ENCODE assay signal across 14 cellular contexts in genomic region chr2:68741238-68741637, GRCh38. TPM values are rescaled to one million over a fixed set of nuclear protein-coding genes. Genes with fewer than 3 reads are reported as not detected.
DNase-seq lines count a peak whose midpoint lies in the region; ATAC-seq, FAIRE-seq and TF ChIP-seq lines count a peak whose summit lies in the region.
"Had no signal": no experiment of that assay in that cellular context is flagged by ENCODE, and none has a peak within 500 bp of the region (broad histone marks: within the 10 kb centered on the region; RNA-seq: fewer than 3 reads in every experiment).

No MANE protein-coding gene starts in this region.

- POLR2A ChIA-PET in activated CD4-positive, alpha-beta memory T cell treated with anti-CD3 and anti-CD28 coated beads, Interleukin-2, amount 10 ng/mL, durations not matched to agents 7 days and 5 days (lab: Charles Lee): interaction anchor here (1.5 to 22.1 kb wide), 8 partner anchors 12 to 275 kb away, joined by 5 to 491 read pairs (median 15); partner anchors contain the start of genes APLF and FBXO48
- POLR2A ChIA-PET in activated CD4-positive, alpha-beta memory T cell treated with anti-CD3 and anti-CD28 coated beads for 36 hours (lab: Charles Lee): interaction anchor here (0.6 to 6.2 kb wide), 14 partner anchors 10 to 902 kb away, joined by 3 to 47 read pairs (median 4); partner anchors contain the start of genes AAK1, APLF and FBXO48
- POLR2A ChIA-PET in naive thymus-derived CD8-positive, alpha-beta T cell (lab: Charles Lee): interaction anchor here (0.5 to 1.7 kb wide), 8 partner anchors 10 to 167 kb away, joined by 3 to 6 read pairs (median 4); no protein-coding TSS in a partner anchor

- no peaks in the 10 kb centered on the region for H3K9me3 Mint-ChIP-seq in activated CD4-positive, alpha-beta memory T cell treated with anti-CD3 and anti-CD28 coated beads, Interleukin-2, amount 10 ng/mL, durations not matched to agents 7 days and 5 days
- H3K9me3 Mint-ChIP-seq in activated CD4-positive, alpha-beta memory T cell treated with anti-CD3 and anti-CD28 coated beads for 36 hours: no peaks in the 10 kb centered on the region
- H3K9me3 Mint-ChIP-seq in activated naive CD4-positive, alpha-beta T cell treated with anti-CD3 and anti-CD28 coated beads, Interleukin-2, amount 50 U/mL, for 72 hours: no peaks in the 10 kb centered on the region
- H3K9me3 Mint-ChIP-seq in naive thymus-derived CD8-positive, alpha-beta T cell: no peaks in the 10 kb centered on the region

- peaks cover 92% of the 10 kb centered on the region for H3K36me3 Mint-ChIP-seq in activated CD4-positive, alpha-beta memory T cell treated with anti-CD3 and anti-CD28 coated beads, Interleukin-2, amount 10 ng/mL, durations not matched to agents 7 days and 5 days (ENCODE audit: low read depth)
- H3K36me3 Mint-ChIP-seq in activated CD4-positive, alpha-beta memory T cell treated with anti-CD3 and anti-CD28 coated beads for 36 hours: peaks cover 72% of the 10 kb centered on the region
- peaks cover 28 to 44% of the 10 kb centered on the region in 2 donors for H3K36me3 Mint-ChIP-seq in activated naive CD4-positive, alpha-beta T cell treated with anti-CD3 and anti-CD28 coated beads, Interleukin-2, amount 50 U/mL, for 72 hours
- H3K36me3 Mint-ChIP-seq in naive thymus-derived CD8-positive, alpha-beta T cell: peaks cover 10 to 37% (median 13%) of the 10 kb centered on the region in 3 donors

- FAIRE-seq in H54 (lab: Jason Lieb, UNC): no peak
- FAIRE-seq: A549, endothelial cell of umbilical vein, G401.6 had no signal

- intact Hi-C loops in activated CD4-positive, alpha-beta memory T cell treated with anti-CD3 and anti-CD28 coated beads for 36 hours (cut with micrococcal nuclease): loop anchor here (1.0 kb wide), 2 partner anchors 24 to 25 kb away; no protein-coding TSS in a partner anchor

- H3K27ac Mint-ChIP-seq in activated CD4-positive, alpha-beta memory T cell treated with anti-CD3 and anti-CD28 coated beads, Interleukin-2, amount 10 ng/mL, durations not matched to agents 7 days and 5 days: no peak overlapping the region
- H3K27ac Mint-ChIP-seq in activated CD4-positive, alpha-beta memory T cell treated with anti-CD3 and anti-CD28 coated beads for 36 hours: no peak overlapping the region
- H3K27ac Mint-ChIP-seq in activated naive CD4-positive, alpha-beta T cell treated with anti-CD3 and anti-CD28 coated beads, Interleukin-2, amount 50 U/mL, for 72 hours: peak overlapping the region; percentile 89 to 90
- H3K27ac Mint-ChIP-seq in naive thymus-derived CD8-positive, alpha-beta T cell: peak overlapping the region in 5 of 10 donors; percentile 11 to 77 (median 35)

- TF ChIP-seq POLR2A in H54 (IDR thresholded peaks at IDR 0.05; ENCODE audit: low read depth, low read length): no peak

- H3K4me1 Mint-ChIP-seq in activated CD4-positive, alpha-beta memory T cell treated with anti-CD3 and anti-CD28 coated beads, Interleukin-2, amount 10 ng/mL, durations not matched to agents 7 days and 5 days: peaks cover 82% of the 10 kb centered on the region
- peaks cover 78% of the 10 kb centered on the region for H3K4me1 Mint-ChIP-seq in activated CD4-positive, alpha-beta memory T cell treated with anti-CD3 and anti-CD28 coated beads for 36 hours (ENCODE audit: low read depth)
- H3K4me1 Mint-ChIP-seq in naive thymus-derived CD8-positive, alpha-beta T cell: peaks cover 48 to 95% (median 91%) of the 10 kb centered on the region in 4 donors

- no peak overlapping the region for H3K4me3 Mint-ChIP-seq in activated CD4-positive, alpha-beta memory T cell treated with anti-CD3 and anti-CD28 coated beads, Interleukin-2, amount 10 ng/mL, durations not matched to agents 7 days and 5 days
- no peak overlapping the region for H3K4me3 Mint-ChIP-seq in activated CD4-positive, alpha-beta memory T cell treated with anti-CD3 and anti-CD28 coated beads for 36 hours
- H3K4me3 Mint-ChIP-seq in naive thymus-derived CD8-positive, alpha-beta T cell: peak overlapping the region in 7 of 10 donors; percentile 37 to 80 (median 67)

- DNase-seq in activated CD4-positive, alpha-beta memory T cell treated with anti-CD3 and anti-CD28 coated beads, Interleukin-2, amount 10 ng/mL, durations not matched to agents 7 days and 5 days: peak; percentile 19
- no peak for DNase-seq in activated CD4-positive, alpha-beta memory T cell treated with anti-CD3 and anti-CD28 coated beads for 36 hours
- DNase-seq in NOMO-1 (lab: John Stamatoyannopoulos, UW; ENCODE audit: unreplicated experiment in 2 of 2) (peak; percentile 56 to 79), H54 (ENCODE audit: insufficient read length, low spot score) (no peak)
- no peak for DNase-seq in activated naive CD4-positive, alpha-beta T cell treated with anti-CD3 and anti-CD28 coated beads, Interleukin-2, amount 50 U/mL, for 72 hours (ENCODE audit: low spot score in 2 of 2)
- no peak for DNase-seq in naive thymus-derived CD8-positive, alpha-beta T cell
- DNase-seq: GM23248; NCI-H1048; NK-92 treated with Interleukin-12 subunit alpha and Interleukin-12 subunit beta, amount 100 ng/mL, for 24 hours had no signal

- no peaks in the 10 kb centered on the region for H3K27me3 Mint-ChIP-seq in activated CD4-positive, alpha-beta memory T cell treated with anti-CD3 and anti-CD28 coated beads, Interleukin-2, amount 10 ng/mL, durations not matched to agents 7 days and 5 days
- H3K27me3 Mint-ChIP-seq in activated CD4-positive, alpha-beta memory T cell treated with anti-CD3 and anti-CD28 coated beads for 36 hours: no peaks in the 10 kb centered on the region
- H3K27me3 Mint-ChIP-seq in naive thymus-derived CD8-positive, alpha-beta T cell: no peaks in the 10 kb centered on the region

- peak in 1 of 2 donors; percentile 39 for ATAC-seq in activated naive CD4-positive, alpha-beta T cell treated with anti-CD3 and anti-CD28 coated beads, Interleukin-2, amount 50 U/mL, for 72 hours
- ATAC-seq in naive thymus-derived CD8-positive, alpha-beta T cell: no peak
- no peak for ATAC-seq in HG02870 (IDR thresholded peaks at IDR 0.05; ENCODE audit: unreplicated experiment)
- ATAC-seq in GM21390 (IDR thresholded peaks at IDR 0.05; ENCODE audit: unreplicated experiment): no peak
- ATAC-seq: A549 had no signal

- CTCF ChIA-PET in activated CD4-positive, alpha-beta memory T cell treated with anti-CD3 and anti-CD28 coated beads, Interleukin-2, amount 10 ng/mL, durations not matched to agents 7 days and 5 days (lab: Charles Lee): interaction anchor here (0.8 to 6.0 kb wide), 18 partner anchors 9 to 278 kb away, joined by 3 to 89 read pairs (median 6); no protein-coding TSS in a partner anchor
- CTCF ChIA-PET in activated CD4-positive, alpha-beta memory T cell treated with anti-CD3 and anti-CD28 coated beads for 36 hours (lab: Charles Lee): interaction anchor here (0.6 to 7.9 kb wide), 18 partner anchors 10 to 278 kb away, joined by 3 to 89 read pairs (median 4); no protein-coding TSS in a partner anchor

RNA-seq across cellular contexts. Expression of gene ARHGAP25, which starts 6.6 kb away (rescaled TPM):
- total RNA-seq in activated CD4-positive, alpha-beta memory T cell treated with anti-CD3 and anti-CD28 coated beads, Interleukin-2, amount 10 ng/mL, durations not matched to agents 7 days and 5 days: 100 to 1,000 TPM; 128 to 132 TPM
- total RNA-seq in activated CD4-positive, alpha-beta memory T cell treated with anti-CD3 and anti-CD28 coated beads for 36 hours: 10 to 100 TPM; 79.8 to 87.7 TPM
- 10 to 100 TPM; 37.7 to 43.0 TPM for total RNA-seq in activated naive CD4-positive, alpha-beta T cell treated with anti-CD3 and anti-CD28 coated beads, Interleukin-2, amount 50 U/mL, for 72 hours
- 100 to 1,000 TPM; 124 TPM for total RNA-seq in naive thymus-derived CD8-positive, alpha-beta T cell
- polyA plus RNA-seq in naive thymus-derived CD8-positive, alpha-beta T cell: 100 to 1,000 TPM in 1 of 3 donors, 10 to 100 TPM in 2; 76.5 to 104 (median 95.4) TPM
- total RNA-seq: GM23248 had no signal
- polyA plus RNA-seq: GM23248 had no signal

Comparison
In these comparisons a context has a peak if more than half of its experiments do, and no peak if none do; other contexts are left out.
1. DNase-seq: peak in activated CD4-positive, alpha-beta memory T cell treated with anti-CD3 and anti-CD28 coated beads, Interleukin-2, amount 10 ng/mL, durations not matched to agents 7 days and 5 days (single experiment) and NOMO-1 (2 of 2); none in activated CD4-positive, alpha-beta memory T cell treated with anti-CD3 and anti-CD28 coated beads for 36 hours (single experiment), activated naive CD4-positive, alpha-beta T cell treated with anti-CD3 and anti-CD28 coated beads, Interleukin-2, amount 50 U/mL, for 72 hours (0 of 2), naive thymus-derived CD8-positive, alpha-beta T cell (0 of 10) and H54 (single experiment).
2. H3K27ac Mint-ChIP-seq: peak in activated naive CD4-positive, alpha-beta T cell treated with anti-CD3 and anti-CD28 coated beads, Interleukin-2, amount 50 U/mL, for 72 hours (2 of 2); none in activated CD4-positive, alpha-beta memory T cell treated with anti-CD3 and anti-CD28 coated beads, Interleukin-2, amount 10 ng/mL, durations not matched to agents 7 days and 5 days (single experiment) and activated CD4-positive, alpha-beta memory T cell treated with anti-CD3 and anti-CD28 coated beads for 36 hours (single experiment).
3. H3K4me3 Mint-ChIP-seq: peak in naive thymus-derived CD8-positive, alpha-beta T cell (7 of 10); none in activated CD4-positive, alpha-beta memory T cell treated with anti-CD3 and anti-CD28 coated beads, Interleukin-2, amount 10 ng/mL, durations not matched to agents 7 days and 5 days (single experiment) and activated CD4-positive, alpha-beta memory T cell treated with anti-CD3 and anti-CD28 coated beads for 36 hours (single experiment).